21 cellular contexts compared by ENCODE assay signal in genomic region chr5:2140501-2140900, GRCh38.
DNase-seq lines count a peak whose midpoint lies in the region; ATAC-seq and TF ChIP-seq lines count a peak whose summit lies in the region.
"Had no signal": no experiment of that assay in that cellular context is flagged by ENCODE, and none has a peak within 500 bp of the region (broad histone marks: within the 10 kb centered on the region; RNA-seq: fewer than 3 reads in every experiment).

No MANE protein-coding gene starts in this region.

- H3K4me1 Mint-ChIP-seq in natural killer cell treated with Interleukin-12 subunit alpha and Interleukin-12 subunit beta and Interleukin-15 and Interleukin-18, amount 100 ng/mL, for 72 hours (ENCODE audit: low read depth in 2 of 2), result no peaks in the 10 kb centered on the region
- H3K4me1 Mint-ChIP-seq in natural killer cell, result no peaks in the 10 kb centered on the region
- peaks cover 18% of the 10 kb centered on the region for H3K4me1 Mint-ChIP-seq in neural progenitor cell
- H3K4me1 Mint-ChIP-seq: B cell; CD4-positive, CD25-positive, alpha-beta regulatory T cell had no signal

- no peak overlapping the region for H2AFZ ChIP-seq in neural progenitor cell (replicated peaks)
- H2AFZ ChIP-seq: GM23248 had no signal

- TF ChIP-seq CTCF in natural killer cell (IDR thresholded peaks at IDR 0.05), result no peak
- TF ChIP-seq CTCF in neural progenitor cell (IDR thresholded peaks at IDR 0.05), result no peak
- TF ChIP-seq CTCF in spleen (IDR thresholded peaks at IDR 0.05 in 8 of 11, conservative IDR thresholded peaks at IDR 0.05 in 3 of 11), result no peak

- no peak for ATAC-seq in natural killer cell treated with Interleukin-12 subunit alpha and Interleukin-12 subunit beta and Interleukin-15 and Interleukin-18, amount 100 ng/mL, for 72 hours
- ATAC-seq in natural killer cell (no peak), left lobe of liver (no peak), GM21367 (IDR thresholded peaks at IDR 0.05; ENCODE audit: unreplicated experiment) (no peak)
- ATAC-seq: CD8-positive, alpha-beta T cell; GM12878; HCT116 had no signal

- no peaks in the 10 kb centered on the region for H3K79me2 ChIP-seq in neural progenitor cell (ENCODE audit: low read depth)

- H3K9ac ChIP-seq in neural progenitor cell, result no peak overlapping the region
- H3K9ac ChIP-seq: BLaER1, GM23248 had no signal

- H3K27me3 ChIP-seq in neural progenitor cell (no peaks in the 10 kb centered on the region), spleen (replicated peaks in 1 of 7) (peaks cover 0 to 46% (median 0%) of the 10 kb centered on the region in 7 donors)

- peaks cover 2 to 7% of the 10 kb centered on the region in 2 donors for H3K27me3 Mint-ChIP-seq in natural killer cell treated with Interleukin-12 subunit alpha and Interleukin-12 subunit beta and Interleukin-15 and Interleukin-18, amount 100 ng/mL, for 72 hours
- peaks cover 0 to 8% of the 10 kb centered on the region in 2 donors for H3K27me3 Mint-ChIP-seq in natural killer cell (ENCODE audit: low read depth in 2 of 2)
- H3K27me3 Mint-ChIP-seq in neural progenitor cell (ENCODE audit: insufficient read depth, low read depth), result peaks cover 16% of the 10 kb centered on the region
- H3K27me3 Mint-ChIP-seq: B cell; CD4-positive, CD25-positive, alpha-beta regulatory T cell had no signal

- H3K4me3 ChIP-seq in neural progenitor cell, result no peak overlapping the region
- H3K4me3 ChIP-seq in spleen, result no peak overlapping the region
- H3K4me3 ChIP-seq: BLaER1, GM12878, GM23248 had no signal

- no peaks in the 10 kb centered on the region for H3K36me3 ChIP-seq in neural progenitor cell
- H3K36me3 ChIP-seq in spleen, result no peaks in the 10 kb centered on the region
- H3K36me3 ChIP-seq: BLaER1 had no signal

- DNase-seq in natural killer cell treated with Interleukin-12 subunit alpha and Interleukin-12 subunit beta and Interleukin-15 and Interleukin-18, amount 100 ng/mL, for 72 hours (ENCODE audit: low spot score), result peak; percentile 28
- no peak for DNase-seq in natural killer cell
- no peak for DNase-seq in neural progenitor cell (ENCODE audit: low spot score)
- peak; percentile 33 for DNase-seq in spleen
- no peak for DNase-seq in left lobe of liver (ENCODE audit: low spot score)
- DNase-seq: Caco-2; CD4-positive, CD25-positive, alpha-beta regulatory T cell; CD8-positive, alpha-beta T cell; DMS153; DMS79; EL; GDM1; GM23248; H7 had no signal

- H3K4me3 Mint-ChIP-seq in natural killer cell treated with Interleukin-12 subunit alpha and Interleukin-12 subunit beta and Interleukin-15 and Interleukin-18, amount 100 ng/mL, for 72 hours, result no peak overlapping the region
- H3K4me3 Mint-ChIP-seq in natural killer cell, result no peak overlapping the region
- no peak overlapping the region for H3K4me3 Mint-ChIP-seq in neural progenitor cell
- H3K4me3 Mint-ChIP-seq: B cell; CD4-positive, CD25-positive, alpha-beta regulatory T cell; CD8-positive, alpha-beta T cell had no signal

- H3F3A ChIP-seq in neural progenitor cell (ENCODE audit: low read depth), result no peaks in the 10 kb centered on the region

- intact Hi-C loops in natural killer cell (cut with micrococcal nuclease), result no loop called here
- intact Hi-C loops in spleen (cut with DNase I; ENCODE audit: low total_unique reads), result no loop called here

- H3K36me3 Mint-ChIP-seq in natural killer cell treated with Interleukin-12 subunit alpha and Interleukin-12 subunit beta and Interleukin-15 and Interleukin-18, amount 100 ng/mL, for 72 hours, result no peaks in the 10 kb centered on the region
- H3K36me3 Mint-ChIP-seq in natural killer cell, result no peaks in the 10 kb centered on the region
- no peaks in the 10 kb centered on the region for H3K36me3 Mint-ChIP-seq in neural progenitor cell
- H3K36me3 Mint-ChIP-seq: CD4-positive, CD25-positive, alpha-beta regulatory T cell; CD8-positive, alpha-beta T cell had no signal

- no peaks in the 10 kb centered on the region for H3K9me3 Mint-ChIP-seq in natural killer cell treated with Interleukin-12 subunit alpha and Interleukin-12 subunit beta and Interleukin-15 and Interleukin-18, amount 100 ng/mL, for 72 hours
- no peaks in the 10 kb centered on the region for H3K9me3 Mint-ChIP-seq in natural killer cell
- peaks cover 5% of the 10 kb centered on the region for H3K9me3 Mint-ChIP-seq in neural progenitor cell
- H3K9me3 Mint-ChIP-seq: CD8-positive, alpha-beta T cell had no signal

- no peak overlapping the region for H3K27ac ChIP-seq in neural progenitor cell
- no peak overlapping the region for H3K27ac ChIP-seq in spleen
- H3K27ac ChIP-seq: 22Rv1, BLaER1, C4-2B, GM23248 had no signal

- H3K4me1 ChIP-seq in neural progenitor cell (no peaks in the 10 kb centered on the region), spleen (peaks cover 0 to 2% (median 0%) of the 10 kb centered on the region in 6 donors)
- H3K4me1 ChIP-seq: BLaER1, Caco-2 had no signal

- H3K9me3 ChIP-seq in neural progenitor cell (ENCODE audit: low read depth) (no peaks in the 10 kb centered on the region), spleen (peaks cover 0 to 14% (median 5%) of the 10 kb centered on the region in 8 donors)
- H3K9me3 ChIP-seq: Caco-2 had no signal

- H3K27ac Mint-ChIP-seq in natural killer cell treated with Interleukin-12 subunit alpha and Interleukin-12 subunit beta and Interleukin-15 and Interleukin-18, amount 100 ng/mL, for 72 hours, result no peak overlapping the region
- H3K27ac Mint-ChIP-seq in natural killer cell (no peak overlapping the region), neural progenitor cell (peak overlapping the region; percentile 78)
- H3K27ac Mint-ChIP-seq: B cell; CD4-positive, CD25-positive, alpha-beta regulatory T cell; CD8-positive, alpha-beta T cell had no signal

- no peak for TF ChIP-seq POLR2A in spleen (IDR thresholded peaks at IDR 0.05)

- H3K4me2 ChIP-seq in neural progenitor cell, result no peak overlapping the region
- H3K4me2 ChIP-seq: BLaER1 had no signal

- WGBS in spleen, 5 donors, result 65 to 85% (median 78%) methylated on average over 15 of the region's 15 CpGs

- no peaks in the 10 kb centered on the region for H4K20me1 ChIP-seq in neural progenitor cell (ENCODE audit: low read depth)
- H4K20me1 ChIP-seq: BLaER1 had no signal

Comparison
In these comparisons a context has a peak if more than half of its experiments do, and no peak if none do; other contexts are left out.
1. DNase-seq: peak in natural killer cell treated with Interleukin-12 subunit alpha and Interleukin-12 subunit beta and Interleukin-15 and Interleukin-18, amount 100 ng/mL, for 72 hours (single experiment) and spleen (single experiment); none in natural killer cell (single experiment), neural progenitor cell (single experiment) and left lobe of liver (single experiment).